In the genomic region with DNA sequence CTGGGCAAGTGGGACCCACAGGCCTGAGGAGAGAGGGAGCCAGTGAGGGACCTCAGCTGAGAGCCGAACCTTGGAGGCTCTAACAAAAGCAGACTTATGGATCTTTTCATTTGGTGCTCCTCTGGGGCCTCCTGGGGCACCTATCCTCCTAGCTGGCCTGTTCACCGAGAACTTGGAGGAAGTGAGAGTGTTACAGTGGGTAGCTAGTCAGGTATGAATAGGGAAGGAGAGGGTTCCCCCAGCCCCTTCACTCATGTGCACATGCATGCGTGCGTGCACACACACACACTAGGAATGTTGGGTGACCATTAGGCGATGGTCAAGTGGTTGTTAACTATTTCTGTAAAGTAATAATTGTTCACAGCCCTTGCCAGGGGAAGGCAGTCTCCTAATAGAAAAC, we compare ENCODE assay signal across 26 cellular contexts.
A peak's percentile ranks its signal among the peaks of the same experiment; 100 is the strongest.
DNase-seq lines count a peak whose midpoint lies in the region; ATAC-seq lines count a peak whose summit lies in the region.
"Had no signal": no experiment of that assay in that cellular context is flagged by ENCODE, and none has a peak within 500 bp of the region (broad histone marks: within the 10 kb centered on the region; RNA-seq: fewer than 3 reads in every experiment).

No MANE protein-coding gene starts in this region.

- H3K36me3 Mint-ChIP-seq in stimulated activated naive B cell treated with anti-CD40 and anti-IgM and Interleukin-4, amounts not matched to agents 10 μg/mL and 1 μg/mL and 100 μg/mL, for 72 hours, result no peaks in the 10 kb centered on the region
- H3K36me3 Mint-ChIP-seq: activated naive CD8-positive, alpha-beta T cell treated with anti-CD3 and anti-CD28 coated beads, Interleukin-2, amount 10 ng/mL, durations not matched to agents 7 days and 5 days had no signal

- no peaks in the 10 kb centered on the region for H3K9me3 Mint-ChIP-seq in stimulated activated naive B cell treated with anti-CD40 and anti-IgM and Interleukin-4, amounts not matched to agents 10 μg/mL and 1 μg/mL and 100 μg/mL, for 72 hours
- H3K9me3 Mint-ChIP-seq: activated CD4-positive, alpha-beta T cell treated with anti-CD3 and anti-CD28 coated beads, Interleukin-2, amount 10 ng/mL, durations not matched to agents 7 days and 5 days; activated naive CD8-positive, alpha-beta T cell treated with anti-CD3 and anti-CD28 coated beads, Interleukin-2, amount 10 ng/mL, durations not matched to agents 7 days and 5 days; activated T-cell treated with anti-CD3 and anti-CD28 coated beads, Interleukin-2, amount 50 U/mL, for 24 hours; central memory CD8-positive, alpha-beta T cell had no signal

- peaks cover 7 to 12% of the 10 kb centered on the region in 2 donors for H3K27me3 Mint-ChIP-seq in stimulated activated naive B cell treated with anti-CD40 and anti-IgM and Interleukin-4, amounts not matched to agents 10 μg/mL and 1 μg/mL and 100 μg/mL, for 72 hours

- DNase-seq in stimulated activated naive B cell treated with anti-CD40 and anti-IgM and Interleukin-4, amounts not matched to agents 10 μg/mL and 1 μg/mL and 100 μg/mL, for 72 hours, result no peak
- DNase-seq in GM03348 (ENCODE audit: low spot score) (no peak), AML-193 (lab: John Stamatoyannopoulos, UW) (no peak)
- DNase-seq: activated CD4-positive, alpha-beta T cell treated with anti-CD3 and anti-CD28 coated beads, Interleukin-2, amount 10 ng/mL, durations not matched to agents 7 days and 5 days; activated gamma-delta T cell; activated naive CD8-positive, alpha-beta T cell treated with anti-CD3 and anti-CD28 coated beads, Interleukin-2, amount 10 ng/mL, durations not matched to agents 7 days and 5 days; activated T-cell treated with anti-CD3 and anti-CD28 coated beads, Interleukin-2, amount 50 U/mL, for 24 hours; DND-41; dorsolateral prefrontal cortex; gastrocnemius medialis; H9; mammary epithelial cell; NCI-H1092 treated with DMSO at 0.1 percent for 48 hours; NCI-H1930; NCI-H69; stimulated activated CD4-positive, alpha-beta T cell treated with anti-CD3 and anti-CD28 coated beads, Interleukin-2, amount 100 ng/mL, for 24 hours; SW 1271; T-helper 9 cell; transverse colon had no signal

- peaks cover 8 to 22% of the 10 kb centered on the region in 2 donors for H3K4me1 Mint-ChIP-seq in stimulated activated naive B cell treated with anti-CD40 and anti-IgM and Interleukin-4, amounts not matched to agents 10 μg/mL and 1 μg/mL and 100 μg/mL, for 72 hours
- H3K4me1 Mint-ChIP-seq: activated CD4-positive, alpha-beta T cell treated with anti-CD3 and anti-CD28 coated beads, Interleukin-2, amount 10 ng/mL, durations not matched to agents 7 days and 5 days; central memory CD8-positive, alpha-beta T cell; H9; neural crest cell had no signal

- H3K27ac Mint-ChIP-seq in stimulated activated naive B cell treated with anti-CD40 and anti-IgM and Interleukin-4, amounts not matched to agents 10 μg/mL and 1 μg/mL and 100 μg/mL, for 72 hours, result no peak overlapping the region
- H3K27ac Mint-ChIP-seq: activated CD4-positive, alpha-beta T cell treated with anti-CD3 and anti-CD28 coated beads, Interleukin-2, amount 10 ng/mL, durations not matched to agents 7 days and 5 days; activated naive CD8-positive, alpha-beta T cell treated with anti-CD3 and anti-CD28 coated beads, Interleukin-2, amount 10 ng/mL, durations not matched to agents 7 days and 5 days; activated T-cell treated with anti-CD3 and anti-CD28 coated beads, Interleukin-2, amount 50 U/mL, for 24 hours; H9 had no signal

- no peak overlapping the region for H3K4me3 Mint-ChIP-seq in stimulated activated naive B cell treated with anti-CD40 and anti-IgM and Interleukin-4, amounts not matched to agents 10 μg/mL and 1 μg/mL and 100 μg/mL, for 72 hours
- H3K4me3 Mint-ChIP-seq: activated CD4-positive, alpha-beta T cell treated with anti-CD3 and anti-CD28 coated beads, Interleukin-2, amount 10 ng/mL, durations not matched to agents 7 days and 5 days; activated naive CD8-positive, alpha-beta T cell treated with anti-CD3 and anti-CD28 coated beads, Interleukin-2, amount 10 ng/mL, durations not matched to agents 7 days and 5 days; activated T-cell treated with anti-CD3 and anti-CD28 coated beads, Interleukin-2, amount 50 U/mL, for 24 hours; central memory CD8-positive, alpha-beta T cell; H9; neural crest cell had no signal

- peak; percentile 63 for ATAC-seq in GM18909 (IDR thresholded peaks at IDR 0.05; ENCODE audit: poor library complexity, unreplicated experiment)
- ATAC-seq in GM21717 (IDR thresholded peaks at IDR 0.05; ENCODE audit: unreplicated experiment), result peak; percentile 65
- ATAC-seq in HG03442 (IDR thresholded peaks at IDR 0.05; ENCODE audit: unreplicated experiment), result peak; percentile 75
- peak; percentile 96 to 97 for ATAC-seq in stimulated activated naive B cell treated with anti-CD40 and anti-IgM and Interleukin-4, amounts not matched to agents 10 μg/mL and 1 μg/mL and 100 μg/mL, for 72 hours (replicated peaks)
- ATAC-seq in HG02623 (IDR thresholded peaks at IDR 0.05; ENCODE audit: unreplicated experiment), result no peak
- ATAC-seq: gastrocnemius medialis, pancreas had no signal
